Comparison of ENCODE assay signal across 21 cellular contexts in the genomic region with DNA sequence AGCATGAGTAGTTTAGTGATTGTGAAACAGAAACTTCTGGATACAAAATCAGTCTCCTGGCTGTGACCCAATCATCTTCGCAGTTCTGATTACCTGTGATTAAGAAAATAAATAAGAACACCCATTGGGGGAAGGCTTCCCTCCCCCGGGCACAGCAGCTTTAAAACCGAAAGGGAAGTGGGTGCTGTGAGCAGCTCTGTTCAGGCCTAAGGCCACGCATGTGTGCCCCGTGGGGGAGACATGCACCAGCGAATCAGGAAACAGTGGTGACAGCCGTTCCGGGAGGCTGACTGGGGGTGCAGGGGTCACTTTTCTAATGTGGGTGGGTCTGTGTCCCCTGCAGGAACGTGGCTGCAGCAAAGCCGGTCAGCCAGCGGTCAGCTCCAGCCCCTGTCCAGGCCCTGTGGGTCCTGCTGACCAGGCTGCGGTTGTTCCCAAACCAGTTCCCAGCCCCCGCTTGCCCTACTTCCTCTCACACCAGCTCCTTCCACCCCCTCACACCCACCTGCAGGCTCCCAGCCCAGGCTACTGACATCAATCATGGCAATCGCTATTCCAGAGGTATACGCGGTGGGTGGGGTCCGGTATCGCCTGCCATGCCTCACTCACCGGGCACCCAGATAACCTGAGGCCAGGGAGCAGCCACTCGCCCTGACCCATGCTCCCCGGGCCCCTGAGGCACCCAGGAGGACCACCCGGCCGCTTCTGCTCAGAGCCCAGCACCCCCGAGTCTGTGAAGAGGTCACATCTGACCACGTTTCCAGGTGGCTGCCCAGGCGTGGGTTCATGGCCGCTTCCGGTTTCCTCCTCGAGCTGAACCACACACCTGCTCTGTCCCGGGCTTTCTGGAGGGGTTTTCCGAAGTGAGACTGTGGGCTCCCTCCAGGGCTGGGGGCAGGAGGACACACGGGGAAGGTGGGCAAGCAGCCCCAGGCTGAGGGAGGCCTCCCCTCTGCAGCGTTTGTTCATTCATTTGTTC. TPM values are rescaled to one million over a fixed set of nuclear protein-coding genes. Genes with fewer than 3 reads are reported as not detected.
DNase-seq lines count a peak whose midpoint lies in the region; ATAC-seq, FAIRE-seq and TF ChIP-seq lines count a peak whose summit lies in the region.
"Not testable (repeated sequence)": the region's sequence is repeated elsewhere in the genome, so short reads cannot be mapped to it uniquely, and the experiment has no call there.
"Had no signal": no experiment of that assay in that cellular context is flagged by ENCODE, and none has a peak within 500 bp of the region (broad histone marks: within the 10 kb centered on the region; RNA-seq: fewer than 3 reads in every experiment).

No MANE protein-coding gene starts in this region.

- H3K4me1 Mint-ChIP-seq in CD4-positive, alpha-beta T cell (ENCODE audit: low read depth); activated CD4-positive, alpha-beta T cell treated with anti-CD3 and anti-CD28 coated beads for 36 hours; naive thymus-derived CD8-positive, alpha-beta T cell: not testable (repeated sequence)

- intact Hi-C loops in CD4-positive, alpha-beta T cell (cut with DNase I, micrococcal nuclease); activated CD4-positive, alpha-beta T cell treated with anti-CD3 and anti-CD28 coated beads for 36 hours (cut with DNase I, micrococcal nuclease); Right ventricle myocardium inferior (cut with DNase I): not testable (repeated sequence)

- H3K4me3 Mint-ChIP-seq in CD4-positive, alpha-beta T cell; activated CD4-positive, alpha-beta T cell treated with anti-CD3 and anti-CD28 coated beads for 36 hours; naive thymus-derived CD8-positive, alpha-beta T cell: not testable (repeated sequence)

- H3K9me3 ChIP-seq in CD4-positive, alpha-beta T cell (ENCODE audit: control insufficient read depth, low read length), result not testable (repeated sequence)

- not testable (repeated sequence) for H3K27me3 ChIP-seq in CD4-positive, alpha-beta T cell (ENCODE audit: control insufficient read depth, insufficient read depth, low read length)

- H3K9me3 Mint-ChIP-seq in CD4-positive, alpha-beta T cell; activated CD4-positive, alpha-beta T cell treated with anti-CD3 and anti-CD28 coated beads for 36 hours (ENCODE audit: low read depth); naive thymus-derived CD8-positive, alpha-beta T cell: not testable (repeated sequence)

- DNase-seq in CD4-positive, alpha-beta T cell; GM19239 (ENCODE audit: insufficient read length, low spot score); activated CD4-positive, alpha-beta T cell treated with anti-CD3 and anti-CD28 coated beads for 36 hours; Right ventricle myocardium inferior (ENCODE audit: missing footprints); naive thymus-derived CD8-positive, alpha-beta T cell: not testable (repeated sequence)

- TF ChIP-seq CTCF in CD4-positive, alpha-beta T cell (IDR thresholded peaks at IDR 0.05), result not testable (repeated sequence)

- H3K27ac ChIP-seq in CD4-positive, alpha-beta T cell (ENCODE audit: low read depth, low read length), result not testable (repeated sequence)

- not testable (repeated sequence) for H3K27me3 Mint-ChIP-seq in CD4-positive, alpha-beta T cell; activated CD4-positive, alpha-beta T cell treated with anti-CD3 and anti-CD28 coated beads for 36 hours; naive thymus-derived CD8-positive, alpha-beta T cell

- CTCF ChIA-PET in CD4-positive, alpha-beta T cell (lab: Charles Lee); activated CD4-positive, alpha-beta T cell treated with anti-CD3 and anti-CD28 coated beads for 36 hours (lab: Charles Lee): not testable (repeated sequence)

- H3K27ac Mint-ChIP-seq in CD4-positive, alpha-beta T cell; activated CD4-positive, alpha-beta T cell treated with anti-CD3 and anti-CD28 coated beads for 36 hours; naive thymus-derived CD8-positive, alpha-beta T cell: not testable (repeated sequence)

- peak; percentile 93 for FAIRE-seq in GM19239 (lab: Jason Lieb, UNC)

- H3K36me3 Mint-ChIP-seq in CD4-positive, alpha-beta T cell (ENCODE audit: low read depth); activated CD4-positive, alpha-beta T cell treated with anti-CD3 and anti-CD28 coated beads for 36 hours (ENCODE audit: low read depth); naive thymus-derived CD8-positive, alpha-beta T cell: not testable (repeated sequence)

- POLR2A ChIA-PET in CD4-positive, alpha-beta T cell (lab: Charles Lee); activated CD4-positive, alpha-beta T cell treated with anti-CD3 and anti-CD28 coated beads for 36 hours (lab: Charles Lee); naive thymus-derived CD8-positive, alpha-beta T cell (lab: Charles Lee): not testable (repeated sequence)

- ATAC-seq in CD4-positive, alpha-beta T cell (ENCODE audit: poor library complexity), result peak; percentile 93
- peak; percentile 67 for ATAC-seq in GM21529 (IDR thresholded peaks at IDR 0.05; ENCODE audit: unreplicated experiment)
- peak; percentile 47 for ATAC-seq in HG02870 (IDR thresholded peaks at IDR 0.05; ENCODE audit: unreplicated experiment)
- ATAC-seq in HG03342 (IDR thresholded peaks at IDR 0.05; ENCODE audit: unreplicated experiment), result peak; percentile 54
- ATAC-seq in activated CD4-positive, alpha-beta T cell treated with anti-CD3 and anti-CD28 coated beads for 36 hours, result peak; percentile 83
- ATAC-seq in Right ventricle myocardium inferior, result peak; percentile 12
- peak; percentile 94 for ATAC-seq in naive thymus-derived CD8-positive, alpha-beta T cell

RNA-seq across cellular contexts. Expression of gene ICOSLG, which starts 33.8 kb away (rescaled TPM):
- total RNA-seq in CD4-positive, alpha-beta T cell, result 10 to 100 TPM; 22.2 to 22.9 TPM
- total RNA-seq in activated CD4-positive, alpha-beta T cell treated with anti-CD3 and anti-CD28 coated beads for 36 hours, result 1 to 10 TPM; 2.4 to 2.8 TPM
- 4.9 TPM for total RNA-seq in Right ventricle myocardium inferior
- total RNA-seq in naive thymus-derived CD8-positive, alpha-beta T cell, result 1 to 10 TPM; 5.4 to 5.8 TPM
- 1 to 10 TPM in 1 of 3 donors, under 1 TPM in 2; 0.19 to 1.7 (median 0.49) TPM for polyA plus RNA-seq in naive thymus-derived CD8-positive, alpha-beta T cell
- total RNA-seq: ascending aorta, SJCRH30 had no signal

RNA-seq across cellular contexts. Expression of gene DNMT3L, which starts 54.7 kb away (rescaled TPM):
- total RNA-seq in CD4-positive, alpha-beta T cell, result not detected
- not detected for total RNA-seq in activated CD4-positive, alpha-beta T cell treated with anti-CD3 and anti-CD28 coated beads for 36 hours
- not detected for total RNA-seq in Right ventricle myocardium inferior
- total RNA-seq in naive thymus-derived CD8-positive, alpha-beta T cell, result not detected
- not detected for polyA plus RNA-seq in naive thymus-derived CD8-positive, alpha-beta T cell
- total RNA-seq: A172; activated naive CD4-positive, alpha-beta T cell treated with anti-CD3 and anti-CD28 coated beads for 36 hours; ascending aorta; Calu3; esophagus muscularis mucosa; gastroesophageal sphincter; kidney epithelial cell; LHCN-M2; mesothelial cell of epicardium; psoas muscle; SJCRH30; smooth muscle cell; subcutaneous adipose tissue had no signal
- polyA plus RNA-seq: psoas muscle, smooth muscle cell had no signal

Comparison
In these comparisons a context has a peak if more than half of its experiments do, and no peak if none do; other contexts are left out.
1. ATAC-seq: peak in every context shown above with its lines; median percentile 94 in naive thymus-derived CD8-positive, alpha-beta T cell; 93 in CD4-positive, alpha-beta T cell; 83 in activated CD4-positive, alpha-beta T cell treated with anti-CD3 and anti-CD28 coated beads for 36 hours; 67 in GM21529; 54 in HG03342; 47 in HG02870; 12 in Right ventricle myocardium inferior.